8 cellular contexts compared by ENCODE assay signal in the genomic region with DNA sequence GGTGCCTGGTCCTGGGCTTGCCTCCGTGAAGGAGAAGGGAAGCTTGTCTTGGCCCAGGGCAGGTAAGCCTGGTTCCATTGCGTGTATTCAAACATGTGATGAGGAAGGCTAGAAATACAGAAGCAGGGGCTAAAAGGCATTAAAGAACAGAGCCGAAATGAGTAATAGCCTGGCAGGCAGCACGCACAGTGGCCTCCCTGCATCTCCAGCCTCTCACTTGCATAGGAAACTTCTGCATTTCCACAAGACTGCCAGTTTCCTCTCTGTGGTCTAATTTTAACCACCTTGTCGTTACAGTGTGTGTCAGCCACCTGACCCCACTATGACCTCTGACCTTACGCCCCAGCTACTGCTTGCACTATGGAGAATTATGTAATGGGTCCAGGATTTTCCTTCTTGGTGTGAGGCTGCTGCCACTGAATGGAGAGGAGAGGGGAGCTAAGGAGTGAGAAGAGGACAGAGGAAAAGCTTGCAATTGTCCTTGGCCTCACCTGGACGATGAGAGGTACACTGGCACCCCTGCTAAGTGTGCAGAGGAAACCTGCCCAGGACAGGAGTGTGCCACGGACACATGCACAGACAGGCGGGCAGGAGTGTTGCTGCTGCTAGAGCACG. TPM values are rescaled to one million over a fixed set of nuclear protein-coding genes. Genes with fewer than 3 reads are reported as not detected.
DNase-seq lines count a peak whose midpoint lies in the region; ATAC-seq, FAIRE-seq and TF ChIP-seq lines count a peak whose summit lies in the region.

No MANE protein-coding gene starts in this region.

- FAIRE-seq in kidney (lab: Jason Lieb, UNC): no peak

- peaks cover 88% of the 10 kb centered on the region for H3K4me1 Mint-ChIP-seq in stimulated activated memory B cell treated with anti-CD40 and anti-IgM and Interleukin-4, amounts not matched to agents 10 μg/mL and 1 μg/mL and 100 μg/mL, for 72 hours

- H3K27ac Mint-ChIP-seq in stimulated activated memory B cell treated with anti-CD40 and anti-IgM and Interleukin-4, amounts not matched to agents 10 μg/mL and 1 μg/mL and 100 μg/mL, for 72 hours: peak overlapping the region; percentile 94

- H3K36me3 ChIP-seq in kidney (ENCODE audit: control insufficient read depth in 1 of 2, insufficient read depth in 2 of 2, low read length in 2 of 2): peaks cover 4% of the 10 kb centered on the region in 2 donors

- H3K36me3 Mint-ChIP-seq in stimulated activated memory B cell treated with anti-CD40 and anti-IgM and Interleukin-4, amounts not matched to agents 10 μg/mL and 1 μg/mL and 100 μg/mL, for 72 hours: peaks cover 33% of the 10 kb centered on the region

- peak; percentile 49 for ATAC-seq in GM18909 (IDR thresholded peaks at IDR 0.05; ENCODE audit: poor library complexity, unreplicated experiment)
- peak; percentile 82 for ATAC-seq in stimulated activated memory B cell treated with anti-CD40 and anti-IgM and Interleukin-4, amounts not matched to agents 10 μg/mL and 1 μg/mL and 100 μg/mL, for 72 hours
- no peak for ATAC-seq in GM19324 (IDR thresholded peaks at IDR 0.05; ENCODE audit: low FRiP score, unreplicated experiment)

- intact Hi-C loops in kidney (cut with DNase I): no loop called here

- peak overlapping the region; percentile 31 for H3K4me3 ChIP-seq in Jurkat, Clone E6-1 (ENCODE audit: low read length)
- no peak overlapping the region for H3K4me3 ChIP-seq in kidney (ENCODE audit: low read length in 2 of 2)

- peak overlapping the region; percentile 67 for H3K4me3 Mint-ChIP-seq in stimulated activated memory B cell treated with anti-CD40 and anti-IgM and Interleukin-4, amounts not matched to agents 10 μg/mL and 1 μg/mL and 100 μg/mL, for 72 hours

- H3K9me3 ChIP-seq in kidney (ENCODE audit: control insufficient read depth in 1 of 2, low read length in 2 of 2): no peaks in the 10 kb centered on the region

- H3K4me1 ChIP-seq in kidney (ENCODE audit: control insufficient read depth in 1 of 2, insufficient read depth in 1 of 2, low read depth in 1 of 2, low read length in 2 of 2): peaks cover 23 to 67% of the 10 kb centered on the region in 2 donors

- no peaks in the 10 kb centered on the region for H3K27me3 Mint-ChIP-seq in stimulated activated memory B cell treated with anti-CD40 and anti-IgM and Interleukin-4, amounts not matched to agents 10 μg/mL and 1 μg/mL and 100 μg/mL, for 72 hours

- peak overlapping the region; percentile 48 to 56 for H3K27ac ChIP-seq in kidney (ENCODE audit: low read depth in 2 of 2, low read length in 2 of 2)

- no peak for TF ChIP-seq CTCF in kidney (IDR thresholded peaks at IDR 0.05; ENCODE audit: borderline replicate concordance, extremely low read depth, insufficient read depth)

- no peaks in the 10 kb centered on the region for H3K9me3 Mint-ChIP-seq in stimulated activated memory B cell treated with anti-CD40 and anti-IgM and Interleukin-4, amounts not matched to agents 10 μg/mL and 1 μg/mL and 100 μg/mL, for 72 hours

- H3K9ac ChIP-seq in kidney (ENCODE audit: low read length in 2 of 2): no peak overlapping the region

- DNase-seq in Jurkat, Clone E6-1 (ENCODE audit: low read depth, low spot score): peak; percentile 83
- DNase-seq in activated T-cell treated with anti-CD3 and anti-CD28 coated beads for 48 hours (ENCODE audit: low read depth): peak; percentile 50
- DNase-seq in kidney: peak; percentile 77
- DNase-seq in ecto neural progenitor cell (ENCODE audit: low spot score): no peak
- DNase-seq in H4 (ENCODE audit: low spot score): no peak

RNA-seq across cellular contexts. Expression of a gene that starts 32.8 kb away (rescaled TPM):
- 2.7 TPM for polyA plus RNA-seq in Jurkat, Clone E6-1 (2012; ENCODE audit: insufficient read depth, insufficient read length)
- total RNA-seq in kidney: 13.0 TPM
- 2.7 TPM for polyA plus RNA-seq in kidney (ENCODE audit: insufficient read depth, low read depth, low replicate concordance)
- 0.08 TPM in 1 of 2 replicates, not detected in the other for total RNA-seq in H4 (2014; rRNA removed; shearing (Covaris generic))

RNA-seq across cellular contexts. Expression of a gene that starts 45.9 kb away (rescaled TPM):
- polyA plus RNA-seq in Jurkat, Clone E6-1 (2012; ENCODE audit: insufficient read depth, insufficient read length): 20.8 TPM
- 22.9 TPM for total RNA-seq in kidney
- 63.6 TPM for polyA plus RNA-seq in kidney (ENCODE audit: insufficient read depth, low read depth, low replicate concordance)
- 40.3 and 49.8 TPM in 2 replicates for total RNA-seq in H4 (2014; rRNA removed; shearing (Covaris generic))

RNA-seq across cellular contexts. Expression of a gene that starts 57.8 kb away (rescaled TPM):
- polyA plus RNA-seq in Jurkat, Clone E6-1 (2012; ENCODE audit: insufficient read depth, insufficient read length): 21.1 TPM
- total RNA-seq in kidney: 49.4 TPM
- polyA plus RNA-seq in kidney (ENCODE audit: insufficient read depth, low read depth, low replicate concordance): 23.3 TPM
- 12.3 and 16.5 TPM in 2 replicates for total RNA-seq in H4 (2014; rRNA removed; shearing (Covaris generic))

Comparison
In these comparisons a context has a peak if more than half of its experiments do, and no peak if none do; other contexts are left out.
1. DNase-seq: peak in Jurkat, Clone E6-1 (single experiment), activated T-cell treated with anti-CD3 and anti-CD28 coated beads for 48 hours (single experiment) and kidney (single experiment); none in ecto neural progenitor cell (single experiment) and H4 (single experiment).
2. RNA of a gene that starts 32.8 kb away (total RNA-seq): 13.0 TPM in kidney (single experiment); 0.08 TPM in H4; every median in the first group is over 10 times any median in the second.